Comparison of ENCODE assay signal across 21 cellular contexts in genomic region chr1:1916882-1917281, GRCh38. TPM values are rescaled to one million over a fixed set of nuclear protein-coding genes. Genes with fewer than 3 reads are reported as not detected.
"Had no signal": no experiment of that assay in that cellular context is flagged by ENCODE, and none has a peak within 500 bp of the region (broad histone marks: within the 10 kb centered on the region; RNA-seq: fewer than 3 reads in every experiment).

No MANE protein-coding gene starts in this region.

- DNase-seq: activated CD4-positive, alpha-beta T cell treated with anti-CD3 and anti-CD28 coated beads for 1 hour; activated CD4-positive, alpha-beta T cell treated with anti-CD3 and anti-CD28 coated beads, Interleukin-2, amount 50 U/mL, for 4 hours; activated T-cell treated with anti-CD3 and anti-CD28 coated beads, Interleukin-2, amount 50 U/mL, for 24 hours; central memory CD4-positive, alpha-beta T cell; cortex of kidney; effector CD4-positive, alpha-beta T cell; foreskin fibroblast; head of caudate nucleus; naive B cell; retina; small intestine; stimulated activated CD4-positive, alpha-beta T cell treated with anti-CD3 and anti-CD28 coated beads, Interleukin-4, amount 100 ng/mL, for 4 hours; stimulated activated CD8-positive, alpha-beta memory T cell treated with anti-CD3 and anti-CD28 coated beads, Interleukin-4, amount 100 ng/mL, for 48 hours; stimulated activated naive CD4-positive, alpha-beta T cell treated with Interleukin-2 at 50 U/mL for 16 hours; substantia nigra had no signal

- H3K4me1 ChIP-seq: parathyroid adenoma had no signal

- H3K27me3 Mint-ChIP-seq: activated naive CD4-positive, alpha-beta T cell treated with anti-CD3 and anti-CD28 coated beads, Interleukin-2, amount 50 U/mL, for 24 hours; activated T-cell treated with anti-CD3 and anti-CD28 coated beads, Interleukin-2, amount 50 U/mL, for 24 hours had no signal

- H3K9ac ChIP-seq: parathyroid adenoma had no signal

- FAIRE-seq: endothelial cell of umbilical vein, small intestine had no signal

- H3K36me3 Mint-ChIP-seq: activated naive CD4-positive, alpha-beta T cell treated with anti-CD3 and anti-CD28 coated beads, Interleukin-2, amount 50 U/mL, for 24 hours; naive B cell had no signal

- H3K4me3 Mint-ChIP-seq: activated T-cell treated with anti-CD3 and anti-CD28 coated beads, Interleukin-2, amount 50 U/mL, for 24 hours had no signal

- H3K4me3 ChIP-seq: tibial nerve had no signal

- H3K9me3 ChIP-seq: tibial nerve had no signal

- H3K9me3 Mint-ChIP-seq: activated naive CD4-positive, alpha-beta T cell treated with anti-CD3 and anti-CD28 coated beads, Interleukin-2, amount 50 U/mL, for 24 hours; activated T-cell treated with anti-CD3 and anti-CD28 coated beads, Interleukin-2, amount 50 U/mL, for 24 hours had no signal

- H3K4me1 Mint-ChIP-seq: activated naive CD4-positive, alpha-beta T cell treated with anti-CD3 and anti-CD28 coated beads, Interleukin-2, amount 50 U/mL, for 24 hours had no signal

- H3K27ac ChIP-seq: parathyroid adenoma, tibial nerve had no signal

- H3K27ac Mint-ChIP-seq: activated naive CD4-positive, alpha-beta T cell treated with anti-CD3 and anti-CD28 coated beads, Interleukin-2, amount 50 U/mL, for 24 hours; activated T-cell treated with anti-CD3 and anti-CD28 coated beads, Interleukin-2, amount 50 U/mL, for 24 hours had no signal

- H3K36me3 ChIP-seq: tibial nerve had no signal

RNA-seq across cellular contexts. Expression of gene CALML6, which starts 1.8 kb away (rescaled TPM):
- total RNA-seq: mononuclear cell; T-helper 1 cell treated with Interleukin-12 subunit alpha and Interleukin-12 subunit beta and Interleukin-4 antibody, amounts not matched to agents 30 ng/mL and 1 ng/mL, for 36 hours had no signal

RNA-seq across cellular contexts. Expression of gene TMEM52, which starts 2.2 kb away (rescaled TPM):
- total RNA-seq: T-helper 1 cell treated with Interleukin-12 subunit alpha and Interleukin-12 subunit beta and Interleukin-4 antibody, amounts not matched to agents 30 ng/mL and 1 ng/mL, for 36 hours had no signal
